In the genomic region with DNA sequence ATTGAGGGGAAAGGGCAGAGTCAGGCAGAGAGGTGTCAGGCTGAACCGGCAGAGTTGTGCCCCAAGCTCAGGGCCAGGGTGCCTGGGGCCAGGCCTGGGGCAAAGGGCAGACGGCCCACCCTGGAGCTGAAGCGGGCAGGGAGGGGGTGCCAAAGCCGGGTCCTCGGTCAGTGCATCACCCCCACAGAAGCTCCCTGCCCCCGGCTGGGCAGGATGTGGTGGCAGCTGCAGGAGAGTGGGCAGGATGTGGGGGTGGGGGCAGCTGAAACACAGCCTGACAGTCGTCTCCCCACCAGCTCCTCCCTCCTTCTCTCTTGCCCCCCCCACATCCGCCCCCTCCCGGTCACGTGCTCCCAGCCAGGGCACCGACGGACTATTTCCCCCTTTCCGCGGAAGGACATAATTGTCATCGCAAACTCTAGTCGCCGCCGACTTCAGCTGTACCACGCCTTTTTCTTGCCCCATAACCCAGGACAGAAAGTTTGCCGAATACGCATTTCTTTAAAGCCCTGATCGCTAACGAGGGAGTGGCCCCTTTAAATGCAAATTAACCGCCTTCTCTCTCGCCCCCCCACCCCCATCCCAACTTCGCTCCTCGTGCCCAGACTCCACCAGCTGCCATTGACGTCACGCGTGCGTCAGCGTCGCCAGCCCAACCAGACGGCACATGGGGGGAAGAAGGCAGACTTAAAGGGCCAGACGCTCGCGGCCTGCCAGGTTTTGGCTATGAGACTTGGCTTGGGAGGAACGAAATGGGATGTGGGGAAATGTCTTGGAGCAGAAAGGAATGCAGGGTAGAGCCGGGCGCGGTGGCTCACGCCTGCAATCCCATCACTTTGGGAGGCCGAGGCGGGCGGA, we compare ENCODE assay signal across 8 cellular contexts. TPM values are rescaled to one million over a fixed set of nuclear protein-coding genes. Genes with fewer than 3 reads are reported as not detected.
DNase-seq lines count a peak whose midpoint lies in the region; ATAC-seq and TF ChIP-seq lines count a peak whose summit lies in the region.

No MANE protein-coding gene starts in this region.

- no peaks in the 10 kb centered on the region for H3K9me3 Mint-ChIP-seq in activated naive CD4-positive, alpha-beta T cell treated with anti-CD3 and anti-CD28 coated beads, Interleukin-2, amount 10 ng/mL, durations not matched to agents 7 days and 5 days

- CTCF ChIA-PET in activated naive CD4-positive, alpha-beta T cell treated with anti-CD3 and anti-CD28 coated beads, Interleukin-2, amount 10 ng/mL, durations not matched to agents 7 days and 5 days (lab: Charles Lee) = interaction anchor here (1.2 to 10.8 kb wide), 3 partner anchors 19 to 59 kb away, joined by 3 to 150 read pairs (median 4); no protein-coding TSS in a partner anchor

- H3K4me1 Mint-ChIP-seq in activated naive CD4-positive, alpha-beta T cell treated with anti-CD3 and anti-CD28 coated beads, Interleukin-2, amount 10 ng/mL, durations not matched to agents 7 days and 5 days = peaks cover 74% of the 10 kb centered on the region

- peak overlapping the region; percentile 66 for H3K4me3 Mint-ChIP-seq in activated naive CD4-positive, alpha-beta T cell treated with anti-CD3 and anti-CD28 coated beads, Interleukin-2, amount 10 ng/mL, durations not matched to agents 7 days and 5 days

- no peaks in the 10 kb centered on the region for H3K36me3 ChIP-seq in H7 (replicated peaks; ENCODE audit: control insufficient read depth, insufficient read depth, low read length)
- H3K36me3 ChIP-seq in gastroesophageal sphincter = no peaks in the 10 kb centered on the region
- no peaks in the 10 kb centered on the region for H3K36me3 ChIP-seq in neutrophil
- H3K36me3 ChIP-seq in subcutaneous abdominal adipose tissue (ENCODE audit: control insufficient read depth in 5 of 5, insufficient read depth in 5 of 5, low read length in 5 of 5) = no peaks in the 10 kb centered on the region

- TF ChIP-seq CTCF in NB4 (IDR thresholded peaks at IDR 0.05; ENCODE audit: low read depth, low read length) = no peak
- no peak for TF ChIP-seq CTCF in gastroesophageal sphincter (IDR thresholded peaks at IDR 0.05)
- TF ChIP-seq CTCF in neutrophil (IDR thresholded peaks at IDR 0.05) = peak; percentile 19

- DNase-seq in Daoy (ENCODE audit: low read depth) (peak; percentile 99), H7 (peak; percentile 95), NB4 (ENCODE audit: low read depth) (peak; percentile 98), SK-N-DZ (ENCODE audit: low spot score) (peak; percentile 99)
- peak; percentile 99 for DNase-seq in activated naive CD4-positive, alpha-beta T cell treated with anti-CD3 and anti-CD28 coated beads, Interleukin-2, amount 10 ng/mL, durations not matched to agents 7 days and 5 days

- H3K9me3 ChIP-seq in gastroesophageal sphincter = no peaks in the 10 kb centered on the region
- H3K9me3 ChIP-seq in neutrophil = no peaks in the 10 kb centered on the region
- no peaks in the 10 kb centered on the region for H3K9me3 ChIP-seq in subcutaneous abdominal adipose tissue (ENCODE audit: control insufficient read depth in 5 of 5, low read length in 5 of 5)

- H3K36me3 Mint-ChIP-seq in activated naive CD4-positive, alpha-beta T cell treated with anti-CD3 and anti-CD28 coated beads, Interleukin-2, amount 10 ng/mL, durations not matched to agents 7 days and 5 days = peaks cover 7% of the 10 kb centered on the region

- H3K4me1 ChIP-seq in gastroesophageal sphincter (peaks cover 44 to 84% (median 57%) of the 10 kb centered on the region in 3 donors), neutrophil (ENCODE audit: control insufficient read depth in 1 of 2, insufficient read depth in 1 of 2, low read depth in 1 of 2, low read length in 1 of 2) (peaks cover 48 to 59% of the 10 kb centered on the region in 2 experiments), subcutaneous abdominal adipose tissue (ENCODE audit: control insufficient read depth in 5 of 5, insufficient read depth in 5 of 5, low read length in 5 of 5) (peaks cover 26 to 65% (median 52%) of the 10 kb centered on the region in 5 donors)

- 1 to 10% methylated on average over 2 to 20 of the region's 45 CpGs for WGBS in gastroesophageal sphincter (ENCODE audit: low coverage in 1 of 2), 2 donors

- peak overlapping the region; percentile 98 for H3K27ac Mint-ChIP-seq in activated naive CD4-positive, alpha-beta T cell treated with anti-CD3 and anti-CD28 coated beads, Interleukin-2, amount 10 ng/mL, durations not matched to agents 7 days and 5 days

- H3K4me3 ChIP-seq in H7 (ENCODE audit: insufficient read depth, low read depth, low read length) (peak overlapping the region; percentile 28), NB4 (ENCODE audit: low read depth, low read length) (peak overlapping the region; percentile 35), gastroesophageal sphincter (peak overlapping the region; percentile 20 to 32), neutrophil (ENCODE audit: low read depth in 1 of 2, low read length in 1 of 2) (peak overlapping the region; percentile 69), subcutaneous abdominal adipose tissue (ENCODE audit: low read depth in 1 of 5, low read length in 5 of 5) (peak overlapping the region in 4 of 5 donors; percentile 19 to 57 (median 44))

- peaks cover 12% of the 10 kb centered on the region for H3K27me3 Mint-ChIP-seq in activated naive CD4-positive, alpha-beta T cell treated with anti-CD3 and anti-CD28 coated beads, Interleukin-2, amount 10 ng/mL, durations not matched to agents 7 days and 5 days

- peak overlapping the region; percentile 12 to 80 (median 55) for H3K9ac ChIP-seq in subcutaneous abdominal adipose tissue (ENCODE audit: low read length in 5 of 5)

- peak; percentile 75 for ATAC-seq in gastroesophageal sphincter

- TF ChIP-seq POLR2A in NB4 (IDR thresholded peaks at IDR 0.05; ENCODE audit: extremely low read depth, insufficient read length) (no peak), gastroesophageal sphincter (IDR thresholded peaks at IDR 0.05) (peak; percentile 53 to 68)

- H3K27ac ChIP-seq in gastroesophageal sphincter (peak overlapping the region; percentile 99 to 100 (median 99)), neutrophil (peak overlapping the region; percentile 100), subcutaneous abdominal adipose tissue (ENCODE audit: low read depth, low read length) (peak overlapping the region; percentile 99)

- H3K27me3 ChIP-seq in H7 (ENCODE audit: control insufficient read depth, insufficient read depth, low read length) (no peaks in the 10 kb centered on the region; the same call in 1 of the 2 replicates), gastroesophageal sphincter (no peaks in the 10 kb centered on the region), neutrophil (no peaks in the 10 kb centered on the region), subcutaneous abdominal adipose tissue (ENCODE audit: control insufficient read depth in 5 of 5, insufficient read depth in 4 of 5, low read length in 5 of 5) (no peaks in the 10 kb centered on the region)

- peak; percentile 95 for TF ChIP-seq EP300 in gastroesophageal sphincter (IDR thresholded peaks at IDR 0.05)

RNA-seq across cellular contexts. Expression of a gene that starts 4.5 kb away (rescaled TPM):
- total RNA-seq in Daoy (2014; rRNA removed; shearing (Covaris generic)) = 2.5 and 6.1 TPM in 2 replicates
- 14.2 TPM in 2 replicates for total RNA-seq in H7 (2014; rRNA removed; shearing (Covaris generic))
- polyA plus RNA-seq in SK-N-DZ (2014; cell fraction: cytosol; rRNA removed) = 5.8 and 6.3 TPM in 2 replicates
- 11.9 and 15.0 TPM in 2 replicates for polyA plus RNA-seq in SK-N-DZ (2014; cell fraction: nucleus; rRNA removed)
- 10 to 100 TPM; 49.0 to 94.3 (median 67.1) TPM for total RNA-seq in gastroesophageal sphincter

Comparison
In these comparisons a context has a peak if more than half of its experiments do, and no peak if none do; other contexts are left out.
1. Peak in every context shown above with its lines: DNase-seq, ATAC-seq, H3K4me3 ChIP-seq and H3K27ac ChIP-seq.